In the genomic region with DNA sequence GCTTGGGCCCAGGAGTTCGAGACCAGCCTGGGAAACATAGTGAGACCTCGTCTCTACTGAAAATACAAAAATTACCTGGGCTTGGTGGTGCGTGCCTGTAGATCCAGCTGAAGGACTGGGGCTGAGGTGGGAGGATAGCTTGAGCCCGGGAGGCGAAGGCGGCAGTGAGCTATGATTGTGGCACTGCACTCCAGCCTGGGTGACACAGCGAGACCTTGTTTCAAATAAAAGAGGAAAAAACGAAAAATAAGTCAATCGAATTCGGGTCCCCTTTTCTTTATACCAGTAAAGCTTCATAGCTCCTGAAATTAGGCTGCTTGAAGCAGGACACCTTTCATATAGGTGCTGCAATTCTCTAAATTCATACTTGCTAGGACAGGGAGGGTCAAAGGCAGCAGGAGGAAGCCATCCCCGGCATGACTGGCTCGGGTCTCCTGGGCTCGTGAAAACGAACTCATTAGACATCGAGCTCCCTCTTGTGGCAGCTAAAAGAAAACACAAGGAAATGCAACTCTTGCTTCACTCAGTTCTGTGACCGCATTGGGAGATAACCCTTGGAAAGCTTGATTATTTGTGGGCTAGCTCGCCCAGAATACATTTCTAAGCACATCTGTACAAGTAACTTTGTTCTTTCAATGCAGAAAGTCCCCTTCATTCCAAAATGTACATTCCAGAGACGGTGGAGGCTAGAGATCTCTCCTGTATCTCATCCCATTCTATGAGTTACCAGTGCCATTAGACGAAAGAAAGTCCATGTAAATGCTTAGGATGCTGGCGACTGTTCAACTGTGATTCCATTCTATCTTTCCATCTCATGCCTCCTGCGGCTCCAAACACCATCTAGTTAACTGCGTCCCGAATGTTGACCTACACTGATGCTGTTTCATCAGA, we compare ENCODE assay signal across 8 cellular contexts. TPM values are rescaled to one million over a fixed set of nuclear protein-coding genes. Genes with fewer than 3 reads are reported as not detected.
A peak's percentile ranks its signal among the peaks of the same experiment; 100 is the strongest.
DNase-seq lines count a peak whose midpoint lies in the region; ATAC-seq and TF ChIP-seq lines count a peak whose summit lies in the region.

No MANE protein-coding gene starts in this region.

- H3K27me3 ChIP-seq in PC-3 (ENCODE audit: low read length): peaks cover 18% of the 10 kb centered on the region; the same call in 1 of the 2 replicates
- H3K27me3 ChIP-seq in aorta (ENCODE audit: control insufficient read depth in 1 of 2, insufficient read depth in 2 of 2, low read length in 1 of 2): no peaks in the 10 kb centered on the region

- H3K4me2 ChIP-seq in PC-3 (ENCODE audit: low read length): peak overlapping the region; percentile 40

- H3K9me3 ChIP-seq in PC-3 (ENCODE audit: low read length): no peaks in the 10 kb centered on the region
- H3K9me3 ChIP-seq in aorta (ENCODE audit: control insufficient read depth, low read length): no peaks in the 10 kb centered on the region

- peaks cover 38% of the 10 kb centered on the region for H3K27me3 Mint-ChIP-seq in activated T-helper 17 cell treated with anti-CD3 and anti-CD28 coated beads, Interleukin-2, amount 50 U/mL, for 72 hours

- H3K79me2 ChIP-seq in PC-3 (ENCODE audit: low read length): no peaks in the 10 kb centered on the region

- no peak overlapping the region for H3K9ac ChIP-seq in PC-3 (ENCODE audit: low read length)

- no TSS peak for BruUV-seq in PC-3 (replicated peaks; lab: Mats Ljungman, UMichigan)

- POLR2A ChIA-PET in PC-3 (lab: Charles Lee; ENCODE audit: unreplicated experiment): interaction anchor here (0.6 kb wide), 1 partner anchor 98 kb away, joined by 15 read pairs; no protein-coding TSS in a partner anchor

- H3K36me3 Mint-ChIP-seq in activated T-helper 17 cell treated with anti-CD3 and anti-CD28 coated beads, Interleukin-2, amount 50 U/mL, for 72 hours (ENCODE audit: low read depth): no peaks in the 10 kb centered on the region

- H3K4me1 Mint-ChIP-seq in activated T-helper 17 cell treated with anti-CD3 and anti-CD28 coated beads, Interleukin-2, amount 50 U/mL, for 72 hours: no peaks in the 10 kb centered on the region

- H2AFZ ChIP-seq in PC-3 (ENCODE audit: low read length): peak overlapping the region; percentile 67

- DNase-seq in DMS114 treated with DMSO at 0.1 percent for 48 hours (lab: John Stamatoyannopoulos, UW; ENCODE audit: unreplicated experiment) (peak; percentile 80), PC-3 (peak; percentile 87), globus pallidus (ENCODE audit: low spot score) (peak; percentile 87), nucleus accumbens (lab: John Stamatoyannopoulos, UW) (peak in 47 of 56 donors; percentile 3 to 71 (median 34)), aorta (peak; percentile 77 to 80)
- DNase-seq in Jurkat, Clone E6-1 (ENCODE audit: low read depth, low spot score): peak; percentile 69

- H3K4me1 ChIP-seq in PC-3 (ENCODE audit: insufficient read depth, low read length) (no peaks in the 10 kb centered on the region), aorta (ENCODE audit: control insufficient read depth in 1 of 2, insufficient read depth in 2 of 2, low read length in 2 of 2) (no peaks in the 10 kb centered on the region)

- no peaks in the 10 kb centered on the region for H3F3A ChIP-seq in PC-3 (ENCODE audit: low read length, unreplicated experiment)

- WGBS in aorta, 2 donors: 27 to 29% methylated on average over 23 of the region's 23 CpGs

- H3K4me3 ChIP-seq in Jurkat, Clone E6-1 (ENCODE audit: low read length): no peak overlapping the region
- H3K4me3 ChIP-seq in PC-3 (ENCODE audit: low read length) (no peak overlapping the region), aorta (ENCODE audit: low read length in 2 of 2) (no peak overlapping the region)

- no peaks in the 10 kb centered on the region for H3K36me3 ChIP-seq in PC-3 (ENCODE audit: low read depth, low read length)
- no peaks in the 10 kb centered on the region for H3K36me3 ChIP-seq in aorta (ENCODE audit: control insufficient read depth in 1 of 2, insufficient read depth in 2 of 2, low read length in 1 of 2)

- H3K9me2 ChIP-seq in PC-3 (replicated peaks; ENCODE audit: low read length): no peaks in the 10 kb centered on the region

- H3K27ac ChIP-seq in PC-3 (ENCODE audit: low read length) (no peak overlapping the region), aorta (ENCODE audit: low read depth in 1 of 2, low read length in 2 of 2) (no peak overlapping the region)

- H3K9me3 Mint-ChIP-seq in activated T-helper 17 cell treated with anti-CD3 and anti-CD28 coated beads, Interleukin-2, amount 50 U/mL, for 72 hours: no peaks in the 10 kb centered on the region

- CTCF ChIA-PET in PC-3 (lab: Charles Lee): interaction anchor here (0.5 to 1.1 kb wide), 10 partner anchors 16 to 356 kb away, joined by 3 to 10 read pairs (median 3); no protein-coding TSS in a partner anchor

- peak; percentile 91 for TF ChIP-seq CTCF in PC-3 (conservative IDR thresholded peaks at IDR 0.05; ENCODE audit: low read depth, low read length)

- intact Hi-C loops in PC-3 (cut with micrococcal nuclease): loop anchor here (1.0 to 2.0 kb wide), 3 partner anchors 30 to 113 kb away; no protein-coding TSS in a partner anchor
- intact Hi-C loops in aorta (cut with DNase I): loop anchor here in 1 of 2 donors (2.0 kb wide), 1 partner anchor 305 kb away; no protein-coding TSS in a partner anchor

- no peak overlapping the region for H3K4me3 Mint-ChIP-seq in activated T-helper 17 cell treated with anti-CD3 and anti-CD28 coated beads, Interleukin-2, amount 50 U/mL, for 72 hours

- no peaks in the 10 kb centered on the region for H4K20me1 ChIP-seq in PC-3 (ENCODE audit: low read length)

- ATAC-seq in PC-3 (peak; percentile 98), aorta (ENCODE audit: low FRiP score) (peak; percentile 85), HG02798 (IDR thresholded peaks at IDR 0.05; ENCODE audit: poor library complexity, unreplicated experiment) (no peak)
- peak; percentile 62 for ATAC-seq in activated T-helper 17 cell treated with anti-CD3 and anti-CD28 coated beads, Interleukin-2, amount 50 U/mL, for 72 hours (replicated peaks)

- no peak overlapping the region for H3K27ac Mint-ChIP-seq in activated T-helper 17 cell treated with anti-CD3 and anti-CD28 coated beads, Interleukin-2, amount 50 U/mL, for 72 hours

RNA-seq across cellular contexts. Expression of a gene that starts 16.8 kb away (rescaled TPM):
- not detected for polyA plus RNA-seq in Jurkat, Clone E6-1 (2012; ENCODE audit: insufficient read depth, insufficient read length)
- total RNA-seq in PC-3 (2014; rRNA removed) (not detected in 2 replicates), aorta (1 to 10 TPM; 2.7 to 3.9 TPM)
- not detected for total RNA-seq in activated T-helper 17 cell treated with anti-CD3 and anti-CD28 coated beads, Interleukin-2, amount 50 U/mL, for 72 hours
- polyA plus RNA-seq in aorta: 1 to 10 TPM in 1 of 2 donors, under 1 TPM in 1; 0.18 to 2.6 TPM

RNA-seq across cellular contexts. Expression of a gene that starts 17.1 kb away (rescaled TPM):
- not detected for polyA plus RNA-seq in Jurkat, Clone E6-1 (2012; ENCODE audit: insufficient read depth, insufficient read length)
- 0.17 and 0.26 TPM in 2 replicates for total RNA-seq in PC-3 (2014; rRNA removed)
- not detected for total RNA-seq in activated T-helper 17 cell treated with anti-CD3 and anti-CD28 coated beads, Interleukin-2, amount 50 U/mL, for 72 hours
- 10 to 100 TPM; 21.2 to 25.1 TPM for total RNA-seq in aorta
- 10 to 100 TPM in 1 of 2 donors, 1 to 10 TPM in 1; 1.7 to 11.9 TPM for polyA plus RNA-seq in aorta

RNA-seq across cellular contexts. Expression of a gene that starts 26.1 kb away (rescaled TPM):
- polyA plus RNA-seq in Jurkat, Clone E6-1 (2012; ENCODE audit: insufficient read depth, insufficient read length): not detected
- total RNA-seq in PC-3 (2014; rRNA removed) (0.46 and 0.55 TPM in 2 replicates), aorta (10 to 100 TPM; 19.0 to 37.1 TPM)
- total RNA-seq in activated T-helper 17 cell treated with anti-CD3 and anti-CD28 coated beads, Interleukin-2, amount 50 U/mL, for 72 hours: not detected
- 10 to 100 TPM in 1 of 2 donors, under 1 TPM in 1; 0.77 to 13.5 TPM for polyA plus RNA-seq in aorta

RNA-seq across cellular contexts. Expression of a gene that starts 54.0 kb away (rescaled TPM):
- not detected for polyA plus RNA-seq in Jurkat, Clone E6-1 (2012; ENCODE audit: insufficient read depth, insufficient read length)
- total RNA-seq in PC-3 (2014; rRNA removed) (not detected in 2 replicates), aorta (1 to 10 TPM; 4.6 to 5.4 TPM)
- total RNA-seq in activated T-helper 17 cell treated with anti-CD3 and anti-CD28 coated beads, Interleukin-2, amount 50 U/mL, for 72 hours: not detected
- polyA plus RNA-seq in aorta: not detected

Comparison
In these comparisons a context has a peak if more than half of its experiments do, and no peak if none do; other contexts are left out.
1. DNase-seq: peak in every context shown above with its lines; median percentile 87 in PC-3; 87 in globus pallidus; 80 in DMS114 treated with DMSO at 0.1 percent for 48 hours; 78 in aorta; 69 in Jurkat, Clone E6-1; 34 in nucleus accumbens.
2. RNA of a gene that starts 17.1 kb away (total RNA-seq): 21.2 to 25.1 TPM in aorta; 0.17 to 0.26 TPM in PC-3 and not detected in activated T-helper 17 cell treated with anti-CD3 and anti-CD28 coated beads, Interleukin-2, amount 50 U/mL, for 72 hours; every median in the first group is over 10 times any median in the second.
3. RNA of a gene that starts 26.1 kb away (total RNA-seq): 19.0 to 37.1 TPM in aorta; 0.46 to 0.55 TPM in PC-3 and not detected in activated T-helper 17 cell treated with anti-CD3 and anti-CD28 coated beads, Interleukin-2, amount 50 U/mL, for 72 hours; every median in the first group is over 10 times any median in the second.